Comparison of ENCODE assay signal across 8 cellular contexts in the genomic region with DNA sequence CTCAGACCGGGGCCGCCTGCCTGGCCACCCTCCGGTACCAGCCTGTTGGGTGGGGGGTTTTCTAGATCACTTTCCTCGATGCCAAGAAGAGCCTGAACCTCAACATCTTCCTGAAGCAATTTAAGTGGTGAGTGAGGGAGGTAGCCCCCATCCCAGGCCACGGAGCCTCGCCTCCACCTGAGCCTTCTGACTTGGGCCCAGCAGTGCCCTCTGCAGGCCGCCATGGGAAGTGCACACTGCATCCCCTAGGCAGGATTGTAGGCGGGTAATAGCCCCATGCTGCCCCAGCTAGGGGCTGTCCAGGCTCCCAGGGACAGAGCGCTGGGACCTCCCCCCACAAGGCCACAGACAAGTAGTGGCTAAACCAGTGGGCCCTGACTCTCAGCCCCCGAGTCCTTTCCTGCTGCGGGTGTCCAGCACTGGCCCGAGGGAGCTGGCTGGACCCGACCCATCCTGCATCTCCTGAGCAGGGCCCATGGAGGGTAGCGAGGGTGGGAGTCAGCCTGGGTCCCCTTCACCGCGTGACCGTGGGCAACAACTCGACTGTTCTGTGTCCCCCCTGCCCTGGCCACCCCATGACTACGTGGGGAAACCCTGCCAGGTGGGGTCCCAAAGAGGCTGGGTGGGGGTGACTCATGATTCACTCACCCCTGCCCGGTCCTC. TPM values are rescaled to one million over a fixed set of nuclear protein-coding genes. Genes with fewer than 3 reads are reported as not detected.
DNase-seq lines count a peak whose midpoint lies in the region; ATAC-seq and TF ChIP-seq lines count a peak whose summit lies in the region.

No MANE protein-coding gene starts in this region.

- TF ChIP-seq CTCF in OCI-LY3 (IDR thresholded peaks at IDR 0.05; ENCODE audit: low read depth, low read length): peak; percentile 91
- TF ChIP-seq CTCF in neural progenitor cell (IDR thresholded peaks at IDR 0.05): peak; percentile 94
- TF ChIP-seq CTCF in thoracic aorta (IDR thresholded peaks at IDR 0.05): peak; percentile 99

- H3K27me3 ChIP-seq in OCI-LY3 (ENCODE audit: low read depth, low read length) (no peaks in the 10 kb centered on the region), neural progenitor cell (no peaks in the 10 kb centered on the region), thoracic aorta (replicated peaks; ENCODE audit: insufficient read depth) (no peaks in the 10 kb centered on the region)

- H3K27ac ChIP-seq in OCI-LY3 (ENCODE audit: low read length): no peak overlapping the region
- H3K27ac ChIP-seq in neural progenitor cell: no peak overlapping the region
- H3K27ac ChIP-seq in thoracic aorta: peak overlapping the region in 1 of 2 donors; percentile 30

- peaks cover 7% of the 10 kb centered on the region for H3F3A ChIP-seq in neural progenitor cell (ENCODE audit: low read depth)

- H3K27me3 Mint-ChIP-seq in neural progenitor cell (ENCODE audit: insufficient read depth, low read depth): peaks cover 8% of the 10 kb centered on the region

- H3K4me1 Mint-ChIP-seq in neural progenitor cell: peaks cover 4% of the 10 kb centered on the region

- no peak overlapping the region for H3K4me3 ChIP-seq in OCI-LY3 (ENCODE audit: low read length)
- H3K4me3 ChIP-seq in neural progenitor cell: no peak overlapping the region
- no peak overlapping the region for H3K4me3 ChIP-seq in thoracic aorta

- H3K4me3 Mint-ChIP-seq in neural progenitor cell: no peak overlapping the region

- DNase-seq in DMS79 (lab: John Stamatoyannopoulos, UW): peak; percentile 25
- peak; percentile 81 for DNase-seq in activated T-cell treated with anti-CD3 and anti-CD28 coated beads, Interleukin-2, amount 50 U/mL, for 1 hour
- DNase-seq in fibroblast of gingiva (ENCODE audit: low read depth): peak; percentile 40
- DNase-seq in neural progenitor cell (ENCODE audit: low spot score): peak; percentile 87
- no peak for DNase-seq in thoracic aorta (ENCODE audit: low spot score)

- H3K4me2 ChIP-seq in OCI-LY3 (ENCODE audit: low read length): no peak overlapping the region
- no peak overlapping the region for H3K4me2 ChIP-seq in neural progenitor cell

- H3K36me3 ChIP-seq in OCI-LY3 (replicated peaks; ENCODE audit: low read depth, low read length): peaks cover 8% of the 10 kb centered on the region
- H3K36me3 ChIP-seq in neural progenitor cell: no peaks in the 10 kb centered on the region
- peaks cover 48% of the 10 kb centered on the region for H3K36me3 ChIP-seq in thoracic aorta

- H3K36me3 Mint-ChIP-seq in neural progenitor cell: peaks cover 7% of the 10 kb centered on the region

- no peaks in the 10 kb centered on the region for H3K4me1 ChIP-seq in OCI-LY3 (ENCODE audit: low read length)
- peaks cover 8% of the 10 kb centered on the region for H3K4me1 ChIP-seq in neural progenitor cell
- peaks cover 0 to 20% of the 10 kb centered on the region in 2 donors for H3K4me1 ChIP-seq in thoracic aorta (ENCODE audit: control insufficient read depth in 1 of 2, low read depth in 2 of 2)

- H4K20me1 ChIP-seq in OCI-LY3 (ENCODE audit: insufficient read depth, low read length): no peaks in the 10 kb centered on the region
- no peaks in the 10 kb centered on the region for H4K20me1 ChIP-seq in neural progenitor cell (ENCODE audit: low read depth)

- H3K9ac ChIP-seq in OCI-LY3 (ENCODE audit: low read length): no peak overlapping the region
- no peak overlapping the region for H3K9ac ChIP-seq in neural progenitor cell

- no peak overlapping the region for H2AFZ ChIP-seq in OCI-LY3 (ENCODE audit: low read depth, low read length)
- H2AFZ ChIP-seq in neural progenitor cell (replicated peaks): no peak overlapping the region

- H3K79me2 ChIP-seq in OCI-LY3 (ENCODE audit: low read length): no peaks in the 10 kb centered on the region
- no peaks in the 10 kb centered on the region for H3K79me2 ChIP-seq in neural progenitor cell (ENCODE audit: low read depth)

- ATAC-seq in HG02870 (IDR thresholded peaks at IDR 0.05; ENCODE audit: unreplicated experiment) (peak; percentile 50), thoracic aorta (ENCODE audit: insufficient number of reproducible peaks, low FRiP score, low read depth) (peak; percentile 52), GM18511 (IDR thresholded peaks at IDR 0.05; ENCODE audit: unreplicated experiment) (no peak)

- H3K27ac Mint-ChIP-seq in neural progenitor cell: no peak overlapping the region

- H3K9me3 ChIP-seq in OCI-LY3 (ENCODE audit: insufficient read depth, low read length) (no peaks in the 10 kb centered on the region), neural progenitor cell (ENCODE audit: low read depth) (no peaks in the 10 kb centered on the region), thoracic aorta (no peaks in the 10 kb centered on the region)

- peaks cover 3% of the 10 kb centered on the region for H3K9me3 Mint-ChIP-seq in neural progenitor cell

RNA-seq across cellular contexts. Expression of a gene that starts 15.3 kb away (rescaled TPM):
- 25.3 and 26.4 TPM in 2 replicates for total RNA-seq in neural progenitor cell (ENCODE audit: low replicate concordance)
- total RNA-seq in thoracic aorta: 10 to 100 TPM; 30.8 to 87.3 TPM

RNA-seq across cellular contexts. Expression of a gene that starts 19.3 kb away (rescaled TPM):
- total RNA-seq in neural progenitor cell (ENCODE audit: low replicate concordance): 7.8 and 24.0 TPM in 2 replicates
- 100 to 1,000 TPM; 124 to 162 TPM for total RNA-seq in thoracic aorta

RNA-seq across cellular contexts. Expression of a gene that starts 44.2 kb away (rescaled TPM):
- total RNA-seq in neural progenitor cell (ENCODE audit: low replicate concordance) (139 and 231 TPM in 2 replicates), thoracic aorta (100 to 1,000 TPM; 218 to 320 TPM)
